ENCODE assay signal across 35 cellular contexts in genomic region chr5:141017943-141018342, GRCh38. TPM values are rescaled to one million over a fixed set of nuclear protein-coding genes. Genes with fewer than 3 reads are reported as not detected.
"Had no signal": no experiment of that assay in that cellular context is flagged by ENCODE, and none has a peak within 500 bp of the region (broad histone marks: within the 10 kb centered on the region; RNA-seq: fewer than 3 reads in every experiment).

No MANE protein-coding gene starts in this region.

- H3K4me2 ChIP-seq: KMS-11 had no signal

- FAIRE-seq: RCC 7860 had no signal

- H3K36me3 ChIP-seq: brain microvascular endothelial cell, cardiac muscle cell, WERI-Rb-1 had no signal

- H3K9ac ChIP-seq: KMS-11 had no signal

- H3K27ac ChIP-seq: brain microvascular endothelial cell, cardiac muscle cell, KMS-11, WERI-Rb-1 had no signal

- H3K4me3 ChIP-seq: cardiac muscle cell had no signal

- H3K27me3 ChIP-seq: brain microvascular endothelial cell, cardiac muscle cell had no signal

- ATAC-seq: activated T-cell treated with anti-CD3 and anti-CD28 coated beads, Interleukin-2, amount 50 U/mL, for 72 hours; activated T-helper 17 cell treated with anti-CD3 and anti-CD28 coated beads, Interleukin-2, amount 50 U/mL, for 72 hours had no signal

- DNase-seq: activated CD4-positive, alpha-beta memory T cell treated with anti-CD3 and anti-CD28 coated beads, Interleukin-2, amount 10 ng/mL, durations not matched to agents 7 days and 5 days; activated CD4-positive, alpha-beta T cell treated with anti-CD3 and anti-CD28 coated beads for 1 hour; activated CD4-positive, alpha-beta T cell treated with anti-CD3 and anti-CD28 coated beads for 48 hours; activated effector memory CD4-positive, alpha-beta T cell treated with anti-CD3 and anti-CD28 coated beads, Interleukin-2, amount 50 U/mL, for 16 hours; activated naive CD4-positive, alpha-beta T cell; activated naive CD4-positive, alpha-beta T cell treated with anti-CD3 and anti-CD28 coated beads, Interleukin-2, amount 50 U/mL, for 16 hours; activated naive CD8-positive, alpha-beta T cell treated with anti-CD3 and anti-CD28 coated beads for 36 hours; activated T-cell treated with anti-CD3 and anti-CD28 coated beads, Interleukin-2, amount 50 U/mL, for 1 hour; activated T-cell treated with anti-CD3 and anti-CD28 coated beads, Interleukin-2, amount 50 U/mL, for 72 hours; amniotic stem cell; aorta; brain microvascular endothelial cell; MM.1S; MV-4-11; NCI-H1092; NCI-H1436 treated with DMSO at 0.1 percent for 48 hours; NCI-H1694 treated with DMSO at 0.1 percent for 48 hours; NCI-H2029; NCI-H2171 treated with DMSO at 0.1 percent for 48 hours; NCI-H2227 treated with DMSO at 0.1 percent for 48 hours; NCI-H446; NCI-H524; NCI-H748 treated with DMSO at 0.1 percent for 48 hours; Right ventricle myocardium superior; SW 1271; T-helper 1 cell; T-helper 2 cell; T-helper 9 cell; WERI-Rb-1 had no signal

RNA-seq across cellular contexts. Expression of gene PCDHB1, which starts 33.2 kb away (rescaled TPM):
- total RNA-seq: activated CD4-positive, alpha-beta memory T cell treated with anti-CD3 and anti-CD28 coated beads, Interleukin-2, amount 10 ng/mL, durations not matched to agents 7 days and 5 days; activated CD8-positive, alpha-beta memory T cell treated with anti-CD3 and anti-CD28 coated beads for 36 hours; activated naive CD8-positive, alpha-beta T cell treated with anti-CD3 and anti-CD28 coated beads for 36 hours; activated T-cell treated with anti-CD3 and anti-CD28 coated beads, Interleukin-2, amount 50 U/mL, for 72 hours; activated T-helper 17 cell treated with anti-CD3 and anti-CD28 coated beads, Interleukin-2, amount 50 U/mL, for 72 hours; aorta; LHCN-M2; Right ventricle myocardium superior had no signal

RNA-seq across cellular contexts. Expression of gene PCDHAC2, which starts 51.7 kb away (rescaled TPM):
- total RNA-seq: activated CD4-positive, alpha-beta memory T cell treated with anti-CD3 and anti-CD28 coated beads, Interleukin-2, amount 10 ng/mL, durations not matched to agents 7 days and 5 days; activated CD8-positive, alpha-beta memory T cell treated with anti-CD3 and anti-CD28 coated beads for 36 hours; activated naive CD8-positive, alpha-beta T cell treated with anti-CD3 and anti-CD28 coated beads for 36 hours; activated T-cell treated with anti-CD3 and anti-CD28 coated beads, Interleukin-2, amount 50 U/mL, for 72 hours; activated T-helper 17 cell treated with anti-CD3 and anti-CD28 coated beads, Interleukin-2, amount 50 U/mL, for 72 hours had no signal
